2 cellular contexts compared by ENCODE assay signal in genomic region chr18:23547806-23548205, GRCh38.
TF ChIP-seq lines count a peak whose summit lies in the region.

No MANE protein-coding gene starts in this region.

TF ChIP-seq in endothelial cell of umbilical vein, 7 proteins besides CTCF, POLR2A, EP300 and RAD21:
- TF ChIP-seq FOS (IDR thresholded peaks at IDR 0.05; ENCODE audit: borderline replicate concordance, insufficient read depth, low read length), result peak; percentile 24
- no peak for TF ChIP-seq JUN (IDR thresholded peaks at IDR 0.05; ENCODE audit: borderline replicate concordance, insufficient read depth, insufficient read length, low read depth)

TF ChIP-seq in HepG2, 621 proteins besides CTCF, POLR2A, EP300 and RAD21:
- TF ChIP-seq FOXO1 (CRISPR knock-in tag; IDR thresholded peaks at IDR 0.05) (no peak), ZNF275 (CRISPR knock-in tag; IDR thresholded peaks at IDR 0.05; ENCODE audit: borderline replicate concordance) (no peak), TCF7 (IDR thresholded peaks at IDR 0.05; ENCODE audit: low read depth) (peak; percentile 9; the same call in 1 of the 2 replicates), KDM2A (CRISPR knock-in tag; IDR thresholded peaks at IDR 0.05; ENCODE audit: borderline replicate concordance, low read depth) (no peak), EHMT2 (IDR thresholded peaks at IDR 0.05; ENCODE audit: borderline replicate concordance, low read depth, low read length) (no peak), HIC2 (CRISPR knock-in tag; IDR thresholded peaks at IDR 0.05; ENCODE audit: low read depth) (no peak), MYPOP (CRISPR knock-in tag; IDR thresholded peaks at IDR 0.05) (no peak), ZNF10 (CRISPR knock-in tag; IDR thresholded peaks at IDR 0.05; ENCODE audit: borderline replicate concordance, low read depth) (no peak), ZNF615 (CRISPR knock-in tag; IDR thresholded peaks at IDR 0.05; ENCODE audit: borderline replicate concordance) (no peak), RXRB (CRISPR knock-in tag; IDR thresholded peaks at IDR 0.05; ENCODE audit: borderline replicate concordance) (0 out of 2 replicates have a peak, but pooled peaks have one; percentile 13), ARID3A (IDR thresholded peaks at IDR 0.05; ENCODE audit: low read depth, low read length) (peak; percentile 28; the same call in 1 of the 2 replicates), MIER3 (CRISPR knock-in tag; IDR thresholded peaks at IDR 0.05; ENCODE audit: borderline replicate concordance) (no peak), JDP2 (CRISPR knock-in tag; IDR thresholded peaks at IDR 0.05; ENCODE audit: borderline replicate concordance) (no peak), ZEB1 (IDR thresholded peaks at IDR 0.05; ENCODE audit: insufficient replicate concordance, low read depth) (no peak), SAP130 (CRISPR knock-in tag; IDR thresholded peaks at IDR 0.05; ENCODE audit: low read depth) (0 out of 2 replicates have a peak, but pooled peaks have one; percentile 16), ZNF276 (CRISPR knock-in tag; IDR thresholded peaks at IDR 0.05; ENCODE audit: low read depth) (no peak), SRSF1 (optimal IDR thresholded peaks at IDR 0.05; ENCODE audit: low read depth, low read length) (no peak), CREM (IDR thresholded peaks at IDR 0.05) (no peak), CREM (CRISPR knock-in tag; IDR thresholded peaks at IDR 0.05) (no peak), BRF2 (CRISPR knock-in tag; IDR thresholded peaks at IDR 0.05) (no peak), NFATC3 (CRISPR knock-in tag; IDR thresholded peaks at IDR 0.05) (no peak), POLR2AphosphoS2 (IDR thresholded peaks at IDR 0.05; ENCODE audit: low read depth, low read length) (no peak), FOSL2 (CRISPR knock-in tag; IDR thresholded peaks at IDR 0.05) (peak; percentile 80), PLRG1 (conservative IDR thresholded peaks at IDR 0.05) (no peak), MED13 (CRISPR knock-in tag; IDR thresholded peaks at IDR 0.05) (no peak), MAF1 (CRISPR knock-in tag; IDR thresholded peaks at IDR 0.05; ENCODE audit: borderline replicate concordance) (no peak)
TF ChIP-seq in HepG2: peak in this region for 5.
